ENCODE assay signal across 9 cellular contexts in the genomic region with DNA sequence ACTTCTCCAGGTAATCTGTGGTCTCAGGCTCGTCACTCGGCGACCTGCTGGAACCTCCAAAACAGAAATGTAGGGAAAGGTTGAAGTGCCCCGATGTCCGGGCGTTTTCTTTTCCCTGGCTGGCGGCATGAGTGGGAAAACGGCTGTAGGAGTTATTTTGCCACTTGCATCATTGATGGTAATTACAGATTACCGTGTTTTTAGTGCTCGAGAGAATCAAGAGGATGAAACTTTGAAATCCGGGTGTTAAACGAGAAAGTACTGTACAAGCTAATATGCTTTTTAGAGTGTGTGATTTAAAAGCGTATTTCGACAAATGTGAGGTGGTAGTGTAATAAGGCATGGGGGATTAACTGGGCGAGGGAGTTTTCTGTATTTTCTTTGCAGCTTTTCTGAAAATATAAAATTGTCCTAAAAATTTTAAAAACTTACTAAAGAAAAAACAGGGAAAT. TPM values are rescaled to one million over a fixed set of nuclear protein-coding genes. Genes with fewer than 3 reads are reported as not detected.
DNase-seq lines count a peak whose midpoint lies in the region; ATAC-seq, FAIRE-seq and TF ChIP-seq lines count a peak whose summit lies in the region.
"Had no signal": no experiment of that assay in that cellular context is flagged by ENCODE, and none has a peak within 500 bp of the region (broad histone marks: within the 10 kb centered on the region; RNA-seq: fewer than 3 reads in every experiment).

No MANE protein-coding gene starts in this region.

- in situ Hi-C loops in KBM-7 (cut with MboI; ENCODE audit: low pct_unique_long_range_greater_than_20kb, low sequenced_read_pairs), result no loop called here

- no peaks in the 10 kb centered on the region for H3F3A ChIP-seq in OCI-LY1 (ENCODE audit: insufficient read depth, low read length)

- H3K27ac ChIP-seq in CD8-positive, alpha-beta memory T cell (ENCODE audit: low read depth, low read length), result no peak overlapping the region
- no peak overlapping the region for H3K27ac ChIP-seq in OCI-LY1 (ENCODE audit: low read depth, low read length, poor library complexity, severe bottlenecking)
- no peak overlapping the region for H3K27ac ChIP-seq in endothelial cell of umbilical vein (ENCODE audit: insufficient read depth, low read depth, low read length)
- no peak overlapping the region for H3K27ac ChIP-seq in osteoblast (ENCODE audit: low read depth, low read length)

- CTCF ChIA-PET in CD8-positive, alpha-beta memory T cell (lab: Charles Lee), result interaction anchor here (1.0 kb wide), 1 partner anchor 32 kb away, joined by 5 read pairs; no protein-coding TSS in a partner anchor
- CTCF ChIA-PET in endothelial cell of umbilical vein (lab: Charles Lee), result interaction anchor here (1.8 kb wide), 1 partner anchor 32 kb away, joined by 10 read pairs; no protein-coding TSS in a partner anchor

- dilution Hi-C loops in endothelial cell of umbilical vein (cut with MboI; ENCODE audit: extremely low pct_ligation_motif_present, low sequenced_read_pairs), result loop anchor here (25.0 kb wide), 1 partner anchor 140 kb away; no protein-coding TSS in a partner anchor

- no peaks in the 10 kb centered on the region for H3K79me2 ChIP-seq in OCI-LY1 (ENCODE audit: insufficient read depth, low read length)
- H3K79me2 ChIP-seq in endothelial cell of umbilical vein (ENCODE audit: control insufficient read depth, insufficient read depth, low read length), result no peaks in the 10 kb centered on the region
- no peaks in the 10 kb centered on the region for H3K79me2 ChIP-seq in osteoblast (ENCODE audit: insufficient read depth, low read length)

- H2AFZ ChIP-seq in OCI-LY1 (ENCODE audit: low read length), result no peak overlapping the region
- peak overlapping the region; percentile 91 for H2AFZ ChIP-seq in endothelial cell of umbilical vein (ENCODE audit: low read depth, low read length)
- peak overlapping the region; percentile 27 for H2AFZ ChIP-seq in osteoblast (ENCODE audit: low read length)

- no peaks in the 10 kb centered on the region for H3K9me2 ChIP-seq in OCI-LY1 (ENCODE audit: low read depth, low read length)

- FAIRE-seq in endothelial cell of umbilical vein (lab: Jason Lieb, UNC) (peak; percentile 38), frontal cortex (lab: Jason Lieb, UNC) (no peak)

- H3K4me3 ChIP-seq in CD8-positive, alpha-beta memory T cell (ENCODE audit: low read length), result peak overlapping the region; percentile 48
- H3K4me3 ChIP-seq in OCI-LY1 (ENCODE audit: low read depth, low read length, poor library complexity, severe bottlenecking), result peak overlapping the region; percentile 89
- peak overlapping the region; percentile 50 to 59 (median 52) for H3K4me3 ChIP-seq in endothelial cell of umbilical vein (replicated peaks in 1 of 3; ENCODE audit: insufficient read depth in 1 of 3, low read depth in 1 of 3, low read length in 3 of 3)
- peak overlapping the region; percentile 83 for H3K4me3 ChIP-seq in osteoblast (ENCODE audit: insufficient read depth, low read length)
- no peak overlapping the region for H3K4me3 ChIP-seq in mucosa of descending colon

- peak overlapping the region; percentile 76 for H3K9ac ChIP-seq in OCI-LY1 (ENCODE audit: low read length)
- no peak overlapping the region for H3K9ac ChIP-seq in endothelial cell of umbilical vein (replicated peaks; ENCODE audit: extremely low read depth, insufficient read depth, low read length)

- peak overlapping the region in 3 of 8 donors; percentile 3 to 58 (median 58) for H3K27ac Mint-ChIP-seq in CD8-positive, alpha-beta memory T cell

- H3K9me3 Mint-ChIP-seq in CD8-positive, alpha-beta memory T cell, result no peaks in the 10 kb centered on the region

- H3K4me1 ChIP-seq in CD8-positive, alpha-beta memory T cell (ENCODE audit: insufficient read depth, low read length), result peaks cover 5% of the 10 kb centered on the region
- H3K4me1 ChIP-seq in OCI-LY1 (ENCODE audit: insufficient read depth, low read length, severe bottlenecking) (peaks cover 17% of the 10 kb centered on the region), endothelial cell of umbilical vein (ENCODE audit: control insufficient read depth, extremely low read depth, insufficient read depth, low read length) (peaks cover 4% of the 10 kb centered on the region), osteoblast (ENCODE audit: insufficient read depth, low read length) (peaks cover 6% of the 10 kb centered on the region), mucosa of descending colon (ENCODE audit: low read depth) (peaks cover 4% of the 10 kb centered on the region)

- peaks cover 0 to 1% (median 0%) of the 10 kb centered on the region in 3 donors for H3K36me3 Mint-ChIP-seq in CD8-positive, alpha-beta memory T cell

- H3K9me3 ChIP-seq in CD8-positive, alpha-beta memory T cell (ENCODE audit: low read length), result no peaks in the 10 kb centered on the region
- H3K9me3 ChIP-seq in OCI-LY1 (ENCODE audit: low read length) (no peaks in the 10 kb centered on the region), endothelial cell of umbilical vein (replicated peaks; ENCODE audit: control insufficient read depth, insufficient read depth, low read length) (no peaks in the 10 kb centered on the region), osteoblast (ENCODE audit: low read depth, low read length) (no peaks in the 10 kb centered on the region), mucosa of descending colon (no peaks in the 10 kb centered on the region)

- no peak for DNase-seq in CD8-positive, alpha-beta memory T cell
- DNase-seq in endothelial cell of umbilical vein (ENCODE audit: low read depth, low spot score), result no peak
- DNase-seq in osteoblast (ENCODE audit: insufficient read length, low spot score, missing footprints), result no peak
- no peak for DNase-seq in mucosa of descending colon
- no peak for DNase-seq in KBM-7
- DNase-seq in cerebellar nuclear complex (lab: John Stamatoyannopoulos, UW), result no peak
- DNase-seq in frontal cortex (ENCODE audit: low spot score in 2 of 2), result no peak
- DNase-seq: T-helper 9 cell had no signal

- no peaks in the 10 kb centered on the region for H3K9me1 ChIP-seq in endothelial cell of umbilical vein (replicated peaks; ENCODE audit: control insufficient read depth, extremely low read depth, insufficient read depth, low read length)

- H3K4me2 ChIP-seq in OCI-LY1 (ENCODE audit: low read length) (peak overlapping the region; percentile 88), endothelial cell of umbilical vein (ENCODE audit: insufficient read depth, low read length) (peak overlapping the region; percentile 69), osteoblast (ENCODE audit: insufficient read depth, low read length) (peak overlapping the region; percentile 84)

- peaks cover 9 to 15% (median 12%) of the 10 kb centered on the region in 3 donors for H3K4me1 Mint-ChIP-seq in CD8-positive, alpha-beta memory T cell

- no peaks in the 10 kb centered on the region for H4K20me1 ChIP-seq in OCI-LY1 (ENCODE audit: insufficient read depth, low read length)
- H4K20me1 ChIP-seq in endothelial cell of umbilical vein (replicated peaks; ENCODE audit: control insufficient read depth, extremely low read depth, insufficient read depth, low read length), result no peaks in the 10 kb centered on the region
- H4K20me1 ChIP-seq in osteoblast (ENCODE audit: insufficient read depth, low read length), result no peaks in the 10 kb centered on the region

- no TSS peak for BruUV-seq in endothelial cell of umbilical vein (replicated peaks; lab: Mats Ljungman, UMichigan)

- no peak for TF ChIP-seq POLR2A in endothelial cell of umbilical vein (IDR thresholded peaks at IDR 0.05; ENCODE audit: low read depth, low read length)

- peak overlapping the region; percentile 56 to 87 (median 82) for H3K4me3 Mint-ChIP-seq in CD8-positive, alpha-beta memory T cell

- peaks cover 20 to 47% of the 10 kb centered on the region in 2 donors for H3K27me3 Mint-ChIP-seq in CD8-positive, alpha-beta memory T cell

- no peak for ATAC-seq in mucosa of descending colon

- POLR2A ChIA-PET in CD8-positive, alpha-beta memory T cell (lab: Charles Lee), result no interaction called here
- POLR2A ChIA-PET in endothelial cell of umbilical vein (lab: Charles Lee), result no interaction called here

- no peaks in the 10 kb centered on the region for H3K36me3 ChIP-seq in CD8-positive, alpha-beta memory T cell (ENCODE audit: insufficient read depth, low read length)
- no peaks in the 10 kb centered on the region for H3K36me3 ChIP-seq in OCI-LY1 (ENCODE audit: insufficient read depth, low read length)
- no peaks in the 10 kb centered on the region for H3K36me3 ChIP-seq in endothelial cell of umbilical vein (ENCODE audit: control insufficient read depth in 2 of 2, extremely low read depth in 1 of 2, insufficient read depth in 2 of 2, low read length in 2 of 2)
- H3K36me3 ChIP-seq in osteoblast (ENCODE audit: insufficient read depth, low read length), result no peaks in the 10 kb centered on the region
- no peaks in the 10 kb centered on the region for H3K36me3 ChIP-seq in mucosa of descending colon (ENCODE audit: low read depth)

- no peak for TF ChIP-seq CTCF in OCI-LY1 (IDR thresholded peaks at IDR 0.05; ENCODE audit: low read length)
- no peak for TF ChIP-seq CTCF in endothelial cell of umbilical vein (IDR thresholded peaks at IDR 0.05; ENCODE audit: extremely low read depth in 1 of 2, insufficient read depth in 1 of 2, low read depth in 1 of 2, low read length in 2 of 2)
- TF ChIP-seq CTCF in osteoblast (IDR thresholded peaks at IDR 0.05; ENCODE audit: extremely low read depth, low read depth, low read length), result no peak
- no peak for TF ChIP-seq CTCF in mucosa of descending colon (IDR thresholded peaks at IDR 0.05)

- intact Hi-C loops in endothelial cell of umbilical vein (cut with micrococcal nuclease) (loop anchor here (5.0 kb wide), 1 partner anchor 110 kb away; the partner anchor contains the start of gene TAF1B), mucosa of descending colon (cut with DNase I, micrococcal nuclease) (no loop called here)

- H3K27me3 ChIP-seq in CD8-positive, alpha-beta memory T cell (ENCODE audit: insufficient read depth, low read length, poor library complexity, severe bottlenecking), result no peaks in the 10 kb centered on the region
- H3K27me3 ChIP-seq in OCI-LY1 (ENCODE audit: insufficient read depth, low read length) (no peaks in the 10 kb centered on the region), endothelial cell of umbilical vein (ENCODE audit: control insufficient read depth in 2 of 2, insufficient read depth in 2 of 2, low read length in 2 of 2) (no peaks in the 10 kb centered on the region), osteoblast (ENCODE audit: insufficient read depth, low read length) (no peaks in the 10 kb centered on the region)

RNA-seq across cellular contexts. Expression of gene GRHL1, which starts 0.8 kb away (rescaled TPM):
- total RNA-seq in CD8-positive, alpha-beta memory T cell, result under 1 TPM; 0.88 to 0.93 TPM
- 0.12 TPM for polyA plus RNA-seq in CD8-positive, alpha-beta memory T cell
- 0.85 and 1.1 TPM in 2 replicates for total RNA-seq in endothelial cell of umbilical vein
- 0.37 and 0.70 TPM in 2 replicates for polyA plus RNA-seq in endothelial cell of umbilical vein
- 0.52 and 0.68 TPM in 2 replicates for polyA plus RNA-seq in endothelial cell of umbilical vein (2011; cell fraction: cytosol; rRNA removed)
- polyA plus RNA-seq in endothelial cell of umbilical vein (2011; cell fraction: nucleus; rRNA removed), result 1.9 and 2.0 TPM in 2 replicates
- 0.46 and 1.1 TPM in 2 replicates for polyA plus RNA-seq in endothelial cell of umbilical vein (2012)
- polyA minus RNA-seq in endothelial cell of umbilical vein, result 1.5 and 3.2 TPM in 2 replicates
- 3.3 TPM for polyA minus RNA-seq in endothelial cell of umbilical vein (2011; cell fraction: cytosol; rRNA and poly(A)+ RNA removed)
- polyA minus RNA-seq in endothelial cell of umbilical vein (2011; cell fraction: nucleus; rRNA and poly(A)+ RNA removed), result 1.1 and 2.2 TPM in 2 replicates
- 0.29 and 0.36 TPM in 2 replicates for total RNA-seq in osteoblast
- 1 to 10 TPM in 2 of 3 donors, under 1 TPM in 1; 0.41 to 2.0 (median 1.9) TPM for total RNA-seq in mucosa of descending colon
- total RNA-seq in frontal cortex, result 4.9 TPM
